In the genomic region with DNA sequence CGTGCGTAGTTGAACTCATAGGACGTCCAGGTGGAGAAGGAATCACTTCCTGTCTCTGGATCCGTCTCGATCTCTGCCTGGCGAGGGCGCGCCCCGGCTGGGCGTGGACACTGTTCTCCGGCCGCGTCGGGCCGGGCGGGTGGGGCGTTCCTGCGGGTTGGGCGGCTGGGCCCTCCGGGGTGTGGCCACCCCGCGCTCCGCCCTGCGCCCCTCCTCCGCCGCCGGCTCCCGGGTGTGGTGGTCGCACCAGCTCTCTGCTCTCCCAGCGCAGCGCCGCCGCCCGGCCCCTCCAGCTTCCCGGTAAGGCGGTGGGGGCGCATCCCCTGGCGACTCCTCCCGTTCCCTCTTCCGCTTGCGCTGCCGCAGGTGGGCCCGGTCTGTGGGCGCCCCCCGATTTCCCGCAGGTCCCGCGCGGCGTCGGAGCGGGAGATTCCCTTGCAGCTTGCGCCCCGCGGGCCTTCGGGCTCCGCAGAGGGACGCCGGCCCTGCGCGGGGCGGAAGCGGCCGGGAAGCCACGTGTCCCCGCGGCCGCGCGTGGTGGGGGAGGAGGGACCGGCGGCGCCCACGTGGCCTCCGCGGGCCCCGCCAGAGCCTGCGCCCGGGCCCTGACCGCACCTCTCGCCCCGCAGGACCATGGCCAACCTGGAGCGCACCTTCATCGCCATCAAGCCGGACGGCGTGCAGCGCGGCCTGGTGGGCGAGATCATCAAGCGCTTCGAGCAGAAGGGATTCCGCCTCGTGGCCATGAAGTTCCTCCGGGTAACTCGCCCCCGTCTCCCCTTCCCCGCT, we compare ENCODE assay signal across 8 cellular contexts. TPM values are rescaled to one million over a fixed set of nuclear protein-coding genes. Genes with fewer than 3 reads are reported as not detected.
DNase-seq lines count a peak whose midpoint lies in the region; ATAC-seq and TF ChIP-seq lines count a peak whose summit lies in the region.

A gene (plus strand): TSS at position 214 of the 789 bp plus-strand sequence. CDS start 420 bp downstream, at position 634.

- no peaks in the 10 kb centered on the region for H3K27me3 ChIP-seq in AG04450 (ENCODE audit: control insufficient read depth, insufficient read depth, low read length)
- H3K27me3 ChIP-seq in colonic mucosa = no peaks in the 10 kb centered on the region
- H3K27me3 ChIP-seq in layer of hippocampus (ENCODE audit: control insufficient read depth, insufficient read depth, low read length) = no peaks in the 10 kb centered on the region

- DNase-seq in AG04450 (ENCODE audit: low read depth, low spot score) (peak; percentile 36), NCI-H226 (peak; percentile 86), colonic mucosa (peak; percentile 94)
- peak; percentile 55 to 69 for DNase-seq in activated CD4-positive, alpha-beta T cell treated with anti-CD3 and anti-CD28 coated beads for 24 hours (ENCODE audit: low read depth in 2 of 2)
- peak; percentile 59 to 76 for DNase-seq in stimulated activated CD4-positive, alpha-beta T cell treated with anti-CD3 and anti-CD28 coated beads, Interleukin-1b, Interleukin-23, amount 100 ng/mL, for 4 hours (ENCODE audit: low read depth in 2 of 2)

- H3K9ac ChIP-seq in colonic mucosa (ENCODE audit: low read depth in 2 of 2, low read length in 2 of 2) = peak within 1 kb of the TSS; percentile 98 to 100

- intact Hi-C loops in colonic mucosa (cut with DNase I) = no loop called here

- peak; percentile 81 for TF ChIP-seq POLR2A in GM18526 (IDR thresholded peaks at IDR 0.05; ENCODE audit: extremely low read depth, insufficient read length)

- no peaks in the 10 kb centered on the region; the same call in 1 of the 2 replicates for H3K9me3 ChIP-seq in AG04450 (ENCODE audit: control insufficient read depth, insufficient read depth, low read length)
- no peaks in the 10 kb centered on the region for H3K9me3 ChIP-seq in colonic mucosa

- POLR2A ChIA-PET in AG04450 (lab: Yijun Ruan, JAX) = interaction anchor here (1.2 kb wide), 1 partner anchor 13 kb away, joined by 3 read pairs; a partner anchor contains a TSS

- H3K4me1 ChIP-seq in colonic mucosa = no peaks in the 10 kb centered on the region

- TF ChIP-seq CTCF in AG04450 (IDR thresholded peaks at IDR 0.05; ENCODE audit: low read depth, low read length) = no peak
- TF ChIP-seq CTCF in colonic mucosa (IDR thresholded peaks at IDR 0.05) = no peak

- H3K36me3 ChIP-seq in colonic mucosa = no peaks in the 10 kb centered on the region

- ATAC-seq in HG03064 (IDR thresholded peaks at IDR 0.05; ENCODE audit: low read depth, unreplicated experiment) = peak; percentile 92

- peak within 1 kb of the TSS; percentile 93 for H3K4me3 ChIP-seq in AG04450 (ENCODE audit: low read depth, low read length)
- peak within 1 kb of the TSS; percentile 61 for H3K4me3 ChIP-seq in colonic mucosa

- CTCF ChIA-PET in AG04450 (lab: Charles Lee) = interaction anchor here (0.6 to 1.0 kb wide), 3 partner anchors 10 to 156 kb away, joined by 3 to 4 read pairs (median 4); no protein-coding TSS in a partner anchor

- H3K27ac ChIP-seq in AG04450 (ENCODE audit: low read depth, low read length) (peak within 1 kb of the TSS; percentile 87), colonic mucosa (peak within 1 kb of the TSS; percentile 76), layer of hippocampus (ENCODE audit: low read depth, low read length) (peak within 1 kb of the TSS; percentile 93)

RNA-seq across cellular contexts. Expression of the gene that starts here (rescaled TPM):
- polyA plus RNA-seq in AG04450 (2011; rRNA removed) = 823 and 851 TPM in 2 replicates
- polyA minus RNA-seq in AG04450 (2011; rRNA and poly(A)+ RNA removed) = 155 and 157 TPM in 2 replicates
- 100 to 1,000 TPM; 428 to 708 TPM for total RNA-seq in colonic mucosa

Comparison
In these comparisons a context has a peak if more than half of its experiments do, and no peak if none do; other contexts are left out.
1. Peak in every context shown above with its lines: DNase-seq, ATAC-seq, H3K4me3 ChIP-seq and H3K27ac ChIP-seq.
2. DNase-seq: peak in every context shown above with its lines; median percentile 94 in colonic mucosa; 86 in NCI-H226; 68 in stimulated activated CD4-positive, alpha-beta T cell treated with anti-CD3 and anti-CD28 coated beads, Interleukin-1b, Interleukin-23, amount 100 ng/mL, for 4 hours; 62 in activated CD4-positive, alpha-beta T cell treated with anti-CD3 and anti-CD28 coated beads for 24 hours; 36 in AG04450.